Comparison of ENCODE assay signal across 8 cellular contexts in genomic region chr17:73092518-73093135, GRCh38. TPM values are rescaled to one million over a fixed set of nuclear protein-coding genes. Genes with fewer than 3 reads are reported as not detected.
A peak's percentile ranks its signal among the peaks of the same experiment; 100 is the strongest.
DNase-seq lines count a peak whose midpoint lies in the region; ATAC-seq and TF ChIP-seq lines count a peak whose summit lies in the region.

Gene SLC39A11 (minus strand): TSS chr17:73092688. CDS start chr17:73088764, 3,924 bp downstream.

- 18 to 19% methylated on average over 23 of the region's 23 CpGs for WGBS in ectodermal cell, 2 experiments

- peak; percentile 93 for DNase-seq in CD1c-positive myeloid dendritic cell (ENCODE audit: extremely low spot score)
- peak; percentile 98 for DNase-seq in NCI-H82 (lab: John Stamatoyannopoulos, UW)
- DNase-seq in activated CD4-positive, alpha-beta memory T cell treated with anti-CD3 and anti-CD28 coated beads, Interleukin-2, amount 10 ng/mL, durations not matched to agents 7 days and 5 days = peak; percentile 93
- DNase-seq in lower lobe of right lung = peak; percentile 94
- DNase-seq in stimulated activated CD4-positive, alpha-beta T cell treated with anti-CD3 and anti-CD28 coated beads, TNF-alpha, amount 100 ng/mL, for 24 hours (ENCODE audit: low read depth in 3 of 3) = peak; percentile 80 to 91 (median 82)

- POLR2A ChIA-PET in activated CD4-positive, alpha-beta memory T cell treated with anti-CD3 and anti-CD28 coated beads, Interleukin-2, amount 10 ng/mL, durations not matched to agents 7 days and 5 days (lab: Charles Lee) = interaction anchor here (0.6 to 1.2 kb wide), 5 partner anchors 135 to 533 kb away, joined by 3 to 6 read pairs (median 3); a partner anchor contains a TSS

- no peak within 1 kb of the TSS for H3K27ac ChIP-seq in ectodermal cell (ENCODE audit: insufficient read depth, low read depth, low read length, poor library complexity, severe bottlenecking)
- peak within 1 kb of the TSS; percentile 79 for H3K27ac ChIP-seq in lower lobe of right lung

- peaks cover 20% of the 10 kb centered on the region for H3K4me1 Mint-ChIP-seq in activated CD4-positive, alpha-beta memory T cell treated with anti-CD3 and anti-CD28 coated beads, Interleukin-2, amount 10 ng/mL, durations not matched to agents 7 days and 5 days

- intact Hi-C loops in lower lobe of right lung (cut with DNase I) = loop anchor here (5.0 kb wide), 1 partner anchor 50 kb away; no protein-coding TSS in a partner anchor

- no peaks in the 10 kb centered on the region for H3K4me1 ChIP-seq in ectodermal cell (ENCODE audit: control insufficient read depth, insufficient read depth, low read length)
- peaks cover 32% of the 10 kb centered on the region for H3K4me1 ChIP-seq in lower lobe of right lung

- peak within 1 kb of the TSS; percentile 45 for H3K4me3 ChIP-seq in ectodermal cell (ENCODE audit: insufficient read depth, low read depth, low read length)
- peak within 1 kb of the TSS; percentile 81 for H3K4me3 ChIP-seq in lower lobe of right lung

- ATAC-seq in GM19397 (IDR thresholded peaks at IDR 0.05; ENCODE audit: unreplicated experiment) (peak; percentile 98), HG03571 (IDR thresholded peaks at IDR 0.05; ENCODE audit: unreplicated experiment) (peak; percentile 99), lower lobe of right lung (peak; percentile 97 to 99)

- peak within 1 kb of the TSS; percentile 73 for H3K27ac Mint-ChIP-seq in activated CD4-positive, alpha-beta memory T cell treated with anti-CD3 and anti-CD28 coated beads, Interleukin-2, amount 10 ng/mL, durations not matched to agents 7 days and 5 days

- H3K36me3 ChIP-seq in ectodermal cell (ENCODE audit: control insufficient read depth, insufficient read depth, low read length) = no peaks in the 10 kb centered on the region
- peaks cover 8% of the 10 kb centered on the region for H3K36me3 ChIP-seq in lower lobe of right lung

- peaks cover 7% of the 10 kb centered on the region for H3K27me3 Mint-ChIP-seq in activated CD4-positive, alpha-beta memory T cell treated with anti-CD3 and anti-CD28 coated beads, Interleukin-2, amount 10 ng/mL, durations not matched to agents 7 days and 5 days

- TF ChIP-seq CTCF in lower lobe of right lung (IDR thresholded peaks at IDR 0.05) = no peak

- no peaks in the 10 kb centered on the region for H3K9me3 ChIP-seq in ectodermal cell (ENCODE audit: control insufficient read depth, low read length)
- no peaks in the 10 kb centered on the region for H3K9me3 ChIP-seq in lower lobe of right lung

- H3K36me3 Mint-ChIP-seq in activated CD4-positive, alpha-beta memory T cell treated with anti-CD3 and anti-CD28 coated beads, Interleukin-2, amount 10 ng/mL, durations not matched to agents 7 days and 5 days (ENCODE audit: low read depth) = peaks cover 1% of the 10 kb centered on the region

- H3K9me3 Mint-ChIP-seq in activated CD4-positive, alpha-beta memory T cell treated with anti-CD3 and anti-CD28 coated beads, Interleukin-2, amount 10 ng/mL, durations not matched to agents 7 days and 5 days = no peaks in the 10 kb centered on the region

- CTCF ChIA-PET in activated CD4-positive, alpha-beta memory T cell treated with anti-CD3 and anti-CD28 coated beads, Interleukin-2, amount 10 ng/mL, durations not matched to agents 7 days and 5 days (lab: Charles Lee) = interaction anchor here (1.0 to 1.6 kb wide), 3 partner anchors 99 to 365 kb away, joined by 3 read pairs; no protein-coding TSS in a partner anchor

- H3K4me3 Mint-ChIP-seq in activated CD4-positive, alpha-beta memory T cell treated with anti-CD3 and anti-CD28 coated beads, Interleukin-2, amount 10 ng/mL, durations not matched to agents 7 days and 5 days = peak within 1 kb of the TSS; percentile 92

- H3K27me3 ChIP-seq in ectodermal cell (ENCODE audit: control insufficient read depth, insufficient read depth, low read length, poor library complexity, severe bottlenecking) (no peaks in the 10 kb centered on the region), lower lobe of right lung (ENCODE audit: low read depth) (no peaks in the 10 kb centered on the region)

RNA-seq across cellular contexts. Expression of gene SLC39A11, which starts in this region (rescaled TPM):
- 10 to 100 TPM; 17.0 to 17.3 TPM for total RNA-seq in activated CD4-positive, alpha-beta memory T cell treated with anti-CD3 and anti-CD28 coated beads, Interleukin-2, amount 10 ng/mL, durations not matched to agents 7 days and 5 days
- polyA plus RNA-seq in ectodermal cell (2013, experiment 1 of 4) = 6.8 TPM
- polyA plus RNA-seq in ectodermal cell (2013, experiment 2 of 4) = 9.6 TPM
- 7.6 TPM for polyA plus RNA-seq in ectodermal cell (2013, experiment 3 of 4)
- 7.1 TPM for polyA plus RNA-seq in ectodermal cell (2013, experiment 4 of 4)
- total RNA-seq in lower lobe of right lung = 39.7 TPM
